10 cellular contexts compared by ENCODE assay signal in the genomic region with DNA sequence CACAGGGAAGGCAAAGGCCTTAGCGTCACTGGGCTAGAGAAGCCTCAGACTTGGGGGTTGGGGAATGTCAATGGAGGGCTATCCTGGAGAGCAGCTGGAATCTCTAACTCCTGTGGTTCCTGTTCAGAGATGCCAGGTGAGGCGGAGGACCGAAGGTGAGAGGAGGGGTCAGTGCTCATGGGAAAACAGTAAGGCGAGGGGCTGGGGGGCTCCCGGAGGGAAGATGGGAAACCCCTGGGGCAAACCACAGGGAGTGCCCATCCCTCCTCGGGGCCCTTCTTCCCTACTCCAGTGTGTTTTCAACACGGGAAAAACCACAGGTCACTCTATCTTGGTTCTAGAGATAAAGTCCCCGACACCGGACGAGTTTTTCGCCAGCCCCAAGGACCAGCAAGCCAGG. TPM values are rescaled to one million over a fixed set of nuclear protein-coding genes. Genes with fewer than 3 reads are reported as not detected.
DNase-seq lines count a peak whose midpoint lies in the region; ATAC-seq, FAIRE-seq and TF ChIP-seq lines count a peak whose summit lies in the region.
"Had no signal": no experiment of that assay in that cellular context is flagged by ENCODE, and none has a peak within 500 bp of the region (broad histone marks: within the 10 kb centered on the region; RNA-seq: fewer than 3 reads in every experiment).

No MANE protein-coding gene starts in this region.

- dilution Hi-C loops in keratinocyte (cut with MboI; ENCODE audit: extremely low pct_ligation_motif_present, low sequenced_read_pairs): no loop called here

- peak overlapping the region; percentile 91 for H3K4me3 Mint-ChIP-seq in activated T-cell treated with anti-CD3 and anti-CD28 coated beads, Interleukin-2, amount 50 U/mL, for 24 hours
- peak overlapping the region; percentile 98 for H3K4me3 Mint-ChIP-seq in activated T-helper 17 cell treated with anti-CD3 and anti-CD28 coated beads, Interleukin-2, amount 50 U/mL, for 72 hours
- peak overlapping the region; percentile 64 to 91 for H3K4me3 Mint-ChIP-seq in stimulated activated naive CD8-positive, alpha-beta T cell treated with anti-CD3 and anti-CD28 coated beads, Interleukin-15, amount 100 ng/mL, for 72 hours

- no peaks in the 10 kb centered on the region for H3K27me3 Mint-ChIP-seq in activated T-cell treated with anti-CD3 and anti-CD28 coated beads, Interleukin-2, amount 50 U/mL, for 24 hours
- no peaks in the 10 kb centered on the region for H3K27me3 Mint-ChIP-seq in activated T-helper 17 cell treated with anti-CD3 and anti-CD28 coated beads, Interleukin-2, amount 50 U/mL, for 72 hours
- no peaks in the 10 kb centered on the region for H3K27me3 Mint-ChIP-seq in stimulated activated naive CD8-positive, alpha-beta T cell treated with anti-CD3 and anti-CD28 coated beads, Interleukin-15, amount 100 ng/mL, for 72 hours

- peaks cover 11% of the 10 kb centered on the region for H3K36me3 Mint-ChIP-seq in activated T-cell treated with anti-CD3 and anti-CD28 coated beads, Interleukin-2, amount 50 U/mL, for 24 hours (ENCODE audit: low read depth)
- peaks cover 25% of the 10 kb centered on the region for H3K36me3 Mint-ChIP-seq in activated T-helper 17 cell treated with anti-CD3 and anti-CD28 coated beads, Interleukin-2, amount 50 U/mL, for 72 hours (ENCODE audit: low read depth)

- H3K4me3 ChIP-seq in keratinocyte (ENCODE audit: control insufficient read depth in 2 of 3, extremely low read depth in 1 of 3, insufficient read depth in 2 of 3, low read depth in 1 of 3, low read length in 3 of 3): no peak overlapping the region

- TF ChIP-seq CTCF in keratinocyte (optimal IDR thresholded peaks at IDR 0.05 in 1 of 3, IDR thresholded peaks at IDR 0.05 in 1 of 3, conservative IDR thresholded peaks at IDR 0.05 in 1 of 3; ENCODE audit: extremely low read depth in 1 of 3, insufficient read depth in 2 of 3, low read length in 3 of 3): no peak

- no peaks in the 10 kb centered on the region for H3K9me1 ChIP-seq in keratinocyte (ENCODE audit: control insufficient read depth, extremely low read depth, insufficient read depth, low read length)

- ATAC-seq in activated T-helper 17 cell treated with anti-CD3 and anti-CD28 coated beads, Interleukin-2, amount 50 U/mL, for 72 hours (replicated peaks): no peak
- ATAC-seq in stimulated activated naive CD8-positive, alpha-beta T cell treated with anti-CD3 and anti-CD28 coated beads, Interleukin-15, amount 100 ng/mL, for 72 hours: no peak
- ATAC-seq in HG03159 (IDR thresholded peaks at IDR 0.05; ENCODE audit: unreplicated experiment): no peak

- DNase-seq in activated T-cell treated with anti-CD3 and anti-CD28 coated beads, Interleukin-2, amount 50 U/mL, for 24 hours: no peak
- no peak for DNase-seq in activated T-cell treated with anti-CD3 and anti-CD28 coated beads for 4 hours
- no peak for DNase-seq in keratinocyte (ENCODE audit: low read depth, low spot score)
- DNase-seq in stimulated activated naive CD8-positive, alpha-beta T cell treated with anti-CD3 and anti-CD28 coated beads, Interleukin-15, amount 100 ng/mL, for 72 hours: no peak
- DNase-seq in iPS-NIHi11 (ENCODE audit: low spot score): no peak
- DNase-seq in hippocampal formation (lab: John Stamatoyannopoulos, UW): no peak
- DNase-seq: activated CD4-positive, CD25-positive, alpha-beta regulatory T cell had no signal

- FAIRE-seq in keratinocyte (lab: Jason Lieb, UNC): no peak
- FAIRE-seq: bronchial epithelial cell had no signal

- peaks cover 23 to 24% of the 10 kb centered on the region in 2 experiments for H3K36me3 ChIP-seq in keratinocyte (ENCODE audit: control insufficient read depth in 2 of 2, extremely low read depth in 1 of 2, insufficient read depth in 2 of 2, low read length in 2 of 2)

- H3K9ac ChIP-seq in keratinocyte (ENCODE audit: control insufficient read depth, extremely low read depth, insufficient read depth, low read length): no peak overlapping the region

- peaks cover 8% of the 10 kb centered on the region for H4K20me1 ChIP-seq in keratinocyte (ENCODE audit: control insufficient read depth, extremely low read depth, insufficient read depth, low read length)

- H3K4me1 Mint-ChIP-seq in activated T-cell treated with anti-CD3 and anti-CD28 coated beads, Interleukin-2, amount 50 U/mL, for 24 hours (ENCODE audit: low read depth): peaks cover 44% of the 10 kb centered on the region
- H3K4me1 Mint-ChIP-seq in activated T-helper 17 cell treated with anti-CD3 and anti-CD28 coated beads, Interleukin-2, amount 50 U/mL, for 72 hours: peaks cover 18% of the 10 kb centered on the region
- peaks cover 42% of the 10 kb centered on the region for H3K4me1 Mint-ChIP-seq in stimulated activated naive CD8-positive, alpha-beta T cell treated with anti-CD3 and anti-CD28 coated beads, Interleukin-15, amount 100 ng/mL, for 72 hours

- H3K27ac ChIP-seq in keratinocyte (ENCODE audit: control insufficient read depth, insufficient read depth, low read length): no peak overlapping the region

- no peaks in the 10 kb centered on the region for H3K27me3 ChIP-seq in keratinocyte (ENCODE audit: control insufficient read depth, extremely low read depth, insufficient read depth, low read length)

- peak overlapping the region; percentile 97 for H3K27ac Mint-ChIP-seq in activated T-cell treated with anti-CD3 and anti-CD28 coated beads, Interleukin-2, amount 50 U/mL, for 24 hours
- H3K27ac Mint-ChIP-seq in activated T-helper 17 cell treated with anti-CD3 and anti-CD28 coated beads, Interleukin-2, amount 50 U/mL, for 72 hours: peak overlapping the region; percentile 98
- H3K27ac Mint-ChIP-seq in stimulated activated naive CD8-positive, alpha-beta T cell treated with anti-CD3 and anti-CD28 coated beads, Interleukin-15, amount 100 ng/mL, for 72 hours: peak overlapping the region; percentile 36 to 97

- peaks cover 13% of the 10 kb centered on the region for H3K79me2 ChIP-seq in keratinocyte (ENCODE audit: control insufficient read depth, insufficient read depth, low read length)

- H3K9me3 Mint-ChIP-seq in activated T-cell treated with anti-CD3 and anti-CD28 coated beads, Interleukin-2, amount 50 U/mL, for 24 hours: no peaks in the 10 kb centered on the region
- H3K9me3 Mint-ChIP-seq in activated T-helper 17 cell treated with anti-CD3 and anti-CD28 coated beads, Interleukin-2, amount 50 U/mL, for 72 hours: no peaks in the 10 kb centered on the region
- no peaks in the 10 kb centered on the region for H3K9me3 Mint-ChIP-seq in stimulated activated naive CD8-positive, alpha-beta T cell treated with anti-CD3 and anti-CD28 coated beads, Interleukin-15, amount 100 ng/mL, for 72 hours

- no peaks in the 10 kb centered on the region for H3K9me3 ChIP-seq in keratinocyte (ENCODE audit: control insufficient read depth, low read depth, low read length)

- H3K4me2 ChIP-seq in keratinocyte (ENCODE audit: control insufficient read depth, extremely low read depth, insufficient read depth, low read depth, low read length): peak overlapping the region; percentile 37

- H2AFZ ChIP-seq in keratinocyte (ENCODE audit: control insufficient read depth, low read length): no peak overlapping the region

- H3K4me1 ChIP-seq in keratinocyte (ENCODE audit: control insufficient read depth, extremely low read depth, insufficient read depth, low read length): peaks cover 32% of the 10 kb centered on the region

RNA-seq across cellular contexts. Expression of gene LRCH4, which starts 3.3 kb away (rescaled TPM):
- 10 to 100 TPM; 81.1 to 96.4 TPM for total RNA-seq in activated T-helper 17 cell treated with anti-CD3 and anti-CD28 coated beads, Interleukin-2, amount 50 U/mL, for 72 hours
- 4.9 to 8.1 TPM (median 7.3 TPM) in 3 replicates for polyA plus RNA-seq in keratinocyte
- 4.5 TPM for polyA plus RNA-seq in keratinocyte (2011; ENCODE audit: low read depth)
- 3.6 and 5.4 TPM in 2 replicates for polyA plus RNA-seq in keratinocyte (2011; cell fraction: cytosol; rRNA removed)
- polyA plus RNA-seq in keratinocyte (2011; cell fraction: nucleus; rRNA removed): 32.8 and 52.4 TPM in 2 replicates
- 9.5 and 10.4 TPM in 2 replicates for polyA plus RNA-seq in keratinocyte (2012; ENCODE audit: low replicate concordance)
- 5.7 to 22.5 TPM (median 10.3 TPM) in 3 replicates for polyA minus RNA-seq in keratinocyte
- polyA minus RNA-seq in keratinocyte (2011; cell fraction: cytosol; rRNA and poly(A)+ RNA removed): 11.3 TPM
- 14.2 and 15.7 TPM in 2 replicates for polyA minus RNA-seq in keratinocyte (2011; cell fraction: nucleus; rRNA and poly(A)+ RNA removed)

RNA-seq across cellular contexts. Expression of gene FBXO24, which starts 3.5 kb away (rescaled TPM):
- total RNA-seq in activated T-helper 17 cell treated with anti-CD3 and anti-CD28 coated beads, Interleukin-2, amount 50 U/mL, for 72 hours: 1 to 10 TPM; 1.5 to 5.6 TPM
- 0.19 to 0.34 TPM (median 0.22 TPM) in 3 replicates for polyA plus RNA-seq in keratinocyte
- 0.26 TPM for polyA plus RNA-seq in keratinocyte (2011; ENCODE audit: low read depth)
- 0.13 and 0.22 TPM in 2 replicates for polyA plus RNA-seq in keratinocyte (2011; cell fraction: cytosol; rRNA removed)
- 0.19 and 0.61 TPM in 2 replicates for polyA plus RNA-seq in keratinocyte (2011; cell fraction: nucleus; rRNA removed)
- polyA plus RNA-seq in keratinocyte (2012; ENCODE audit: low replicate concordance): 0.14 and 0.17 TPM in 2 replicates
- polyA minus RNA-seq in keratinocyte: 0.63 to 1.7 TPM in 2 of 3 replicates, not detected in the other
- not detected for polyA minus RNA-seq in keratinocyte (2011; cell fraction: cytosol; rRNA and poly(A)+ RNA removed)
- polyA minus RNA-seq in keratinocyte (2011; cell fraction: nucleus; rRNA and poly(A)+ RNA removed): not detected in 2 replicates

RNA-seq across cellular contexts. Expression of gene SAP25, which starts 8.9 kb away (rescaled TPM):
- 10 to 100 TPM in 1 of 2 donors, 1 to 10 TPM in 1; 7.6 to 12.9 TPM for total RNA-seq in activated T-helper 17 cell treated with anti-CD3 and anti-CD28 coated beads, Interleukin-2, amount 50 U/mL, for 72 hours
- polyA plus RNA-seq in keratinocyte: 0.16 to 0.21 TPM in 2 of 3 replicates, not detected in the other
- polyA plus RNA-seq in keratinocyte (2011; ENCODE audit: low read depth): not detected
- polyA plus RNA-seq in keratinocyte (2011; cell fraction: cytosol; rRNA removed): not detected in 2 replicates
- 0.78 and 2.4 TPM in 2 replicates for polyA plus RNA-seq in keratinocyte (2011; cell fraction: nucleus; rRNA removed)
- polyA plus RNA-seq in keratinocyte (2012; ENCODE audit: low replicate concordance): 0.36 and 0.82 TPM in 2 replicates
- not detected in 3 replicates for polyA minus RNA-seq in keratinocyte
- not detected for polyA minus RNA-seq in keratinocyte (2011; cell fraction: cytosol; rRNA and poly(A)+ RNA removed)
- 0.84 TPM in 1 of 2 replicates, not detected in the other for polyA minus RNA-seq in keratinocyte (2011; cell fraction: nucleus; rRNA and poly(A)+ RNA removed)
- total RNA-seq: bronchial epithelial cell had no signal

RNA-seq across cellular contexts. Expression of gene PCOLCE, which starts 19.5 kb away (rescaled TPM):
- 10 to 100 TPM; 10.7 to 22.2 TPM for total RNA-seq in activated T-helper 17 cell treated with anti-CD3 and anti-CD28 coated beads, Interleukin-2, amount 50 U/mL, for 72 hours
- 0.63 to 1.3 TPM (median 0.80 TPM) in 3 replicates for polyA plus RNA-seq in keratinocyte
- polyA plus RNA-seq in keratinocyte (2011; ENCODE audit: low read depth): not detected
- 0.26 and 0.66 TPM in 2 replicates for polyA plus RNA-seq in keratinocyte (2011; cell fraction: cytosol; rRNA removed)
- 2.1 and 5.2 TPM in 2 replicates for polyA plus RNA-seq in keratinocyte (2011; cell fraction: nucleus; rRNA removed)
- 2.6 and 3.4 TPM in 2 replicates for polyA plus RNA-seq in keratinocyte (2012; ENCODE audit: low replicate concordance)
- 0.76 to 3.8 TPM in 2 of 3 replicates, not detected in the other for polyA minus RNA-seq in keratinocyte
- not detected for polyA minus RNA-seq in keratinocyte (2011; cell fraction: cytosol; rRNA and poly(A)+ RNA removed)
- polyA minus RNA-seq in keratinocyte (2011; cell fraction: nucleus; rRNA and poly(A)+ RNA removed): 1.2 TPM in 1 of 2 replicates, not detected in the other

RNA-seq across cellular contexts. Expression of gene MOSPD3, which starts 29.7 kb away (rescaled TPM):
- 10 to 100 TPM; 21.0 to 32.7 TPM for total RNA-seq in activated T-helper 17 cell treated with anti-CD3 and anti-CD28 coated beads, Interleukin-2, amount 50 U/mL, for 72 hours
- 4.1 to 17.0 TPM (median 5.5 TPM) in 3 replicates for polyA plus RNA-seq in keratinocyte
- polyA plus RNA-seq in keratinocyte (2011; ENCODE audit: low read depth): 1.7 TPM
- 4.6 and 8.9 TPM in 2 replicates for polyA plus RNA-seq in keratinocyte (2011; cell fraction: cytosol; rRNA removed)
- 6.3 and 7.3 TPM in 2 replicates for polyA plus RNA-seq in keratinocyte (2011; cell fraction: nucleus; rRNA removed)
- 17.0 TPM in 2 replicates for polyA plus RNA-seq in keratinocyte (2012; ENCODE audit: low replicate concordance)
- 0.90 to 24.8 TPM (median 3.7 TPM) in 3 replicates for polyA minus RNA-seq in keratinocyte
- 7.3 TPM for polyA minus RNA-seq in keratinocyte (2011; cell fraction: cytosol; rRNA and poly(A)+ RNA removed)
- 1.6 and 2.4 TPM in 2 replicates for polyA minus RNA-seq in keratinocyte (2011; cell fraction: nucleus; rRNA and poly(A)+ RNA removed)
